Comparison of ENCODE assay signal across 11 cellular contexts in genomic region chr15:40398413-40398873, GRCh38. TPM values are rescaled to one million over a fixed set of nuclear protein-coding genes. Genes with fewer than 3 reads are reported as not detected.
DNase-seq lines count a peak whose midpoint lies in the region; ATAC-seq, FAIRE-seq and TF ChIP-seq lines count a peak whose summit lies in the region.
"Had no signal": no experiment of that assay in that cellular context is flagged by ENCODE, and none has a peak within 500 bp of the region (broad histone marks: within the 10 kb centered on the region; RNA-seq: fewer than 3 reads in every experiment).

No MANE protein-coding gene starts in this region.

- TF ChIP-seq POLR2A in GM12892 (IDR thresholded peaks at IDR 0.05; ENCODE audit: low read depth, low read length) = no peak

- H2BK12ac ChIP-seq in neuronal stem cell (ENCODE audit: low read length) = no peak overlapping the region

- no peak overlapping the region for H3K4ac ChIP-seq in neuronal stem cell (ENCODE audit: low read length)

- no CpG with 5 or more reads among the region's 4 CpGs for WGBS in neuronal stem cell (ENCODE audit: extremely low coverage in 2 of 2, insufficient read length in 2 of 2, insufficient replicate concordance in 1 of 2), 2 donors

- no peak overlapping the region for H2AK5ac ChIP-seq in neuronal stem cell (ENCODE audit: low read depth, low read length)

- H3K4me1 ChIP-seq in neuronal stem cell (ENCODE audit: control insufficient read depth in 2 of 2, insufficient read depth in 1 of 2, low read depth in 1 of 2, low read length in 2 of 2) = no peaks in the 10 kb centered on the region

- no peak overlapping the region for H3K4me2 ChIP-seq in neuronal stem cell (ENCODE audit: insufficient read depth, low read length, poor library complexity, severe bottlenecking)

- H3K23ac ChIP-seq in neuronal stem cell (ENCODE audit: low read depth, low read length, poor library complexity) = no peak overlapping the region

- no peak overlapping the region for H2BK120ac ChIP-seq in neuronal stem cell (ENCODE audit: low read depth, low read length)

- H3K14ac ChIP-seq in neuronal stem cell (ENCODE audit: low read length) = no peak overlapping the region

- peak; percentile 67 for ATAC-seq in GM21526 (IDR thresholded peaks at IDR 0.05; ENCODE audit: low FRiP score, unreplicated experiment)
- peak; percentile 41 for ATAC-seq in left lobe of liver
- ATAC-seq in GM19455 (IDR thresholded peaks at IDR 0.05; ENCODE audit: unreplicated experiment) = no peak

- H3K36me3 ChIP-seq in neuronal stem cell (replicated peaks in 1 of 2; ENCODE audit: control insufficient read depth in 2 of 2, insufficient read depth in 2 of 2, low read length in 2 of 2) = peaks cover 7 to 20% of the 10 kb centered on the region in 2 donors

- no peaks in the 10 kb centered on the region for H3K27me3 ChIP-seq in neuronal stem cell (ENCODE audit: control insufficient read depth in 3 of 3, insufficient read depth in 3 of 3, low read depth in 1 of 3, low read length in 3 of 3)

- H4K8ac ChIP-seq in neuronal stem cell (ENCODE audit: low read depth, low read length) = no peak overlapping the region

- no peak overlapping the region for H2BK15ac ChIP-seq in neuronal stem cell (ENCODE audit: low read length)

- H3K4me3 ChIP-seq in neuronal stem cell (ENCODE audit: low read length in 2 of 2) = no peak overlapping the region

- no peak overlapping the region for H3K27ac ChIP-seq in neuronal stem cell (replicated peaks; ENCODE audit: low read length)

- H3K9ac ChIP-seq in neuronal stem cell (ENCODE audit: low read depth, low read length, poor library complexity) = no peak overlapping the region

- no peaks in the 10 kb centered on the region for H3K9me3 ChIP-seq in neuronal stem cell (replicated peaks in 1 of 2; ENCODE audit: control insufficient read depth in 2 of 2, insufficient read depth in 1 of 2, low read depth in 1 of 2, low read length in 2 of 2)

- peak; percentile 79 for FAIRE-seq in GM12892 (lab: Jason Lieb, UNC)
- no peak for FAIRE-seq in D721Med (lab: Jason Lieb, UNC)
- FAIRE-seq: endothelial cell of umbilical vein, TTC549 had no signal

- no peak for TF ChIP-seq CTCF in D721Med (IDR thresholded peaks at IDR 0.05; ENCODE audit: insufficient read depth, missing control alignments)

- H2BK5ac ChIP-seq in neuronal stem cell (ENCODE audit: low read length) = no peak overlapping the region

- H4K91ac ChIP-seq in neuronal stem cell (ENCODE audit: low read depth, low read length, poor library complexity) = no peak overlapping the region

- no peaks in the 10 kb centered on the region for H3K79me1 ChIP-seq in neuronal stem cell (ENCODE audit: low read depth, low read length)

- no peak overlapping the region for H2AFZ ChIP-seq in neuronal stem cell (ENCODE audit: low read length)

- no peak overlapping the region for H3K18ac ChIP-seq in neuronal stem cell (ENCODE audit: low read length)

- no peak for DNase-seq in GM12892 (ENCODE audit: insufficient read length)
- DNase-seq in MV-4-11 (lab: John Stamatoyannopoulos, UW) = peak; percentile 95
- no peak for DNase-seq in left lobe of liver (ENCODE audit: low spot score)
- DNase-seq in NCI-H2171 treated with DMSO at 0.1 percent for 48 hours (lab: John Stamatoyannopoulos, UW) = no peak
- DNase-seq in neuronal stem cell (ENCODE audit: low spot score) = no peak
- no peak for DNase-seq in D721Med (ENCODE audit: insufficient read length, low spot score)

RNA-seq across cellular contexts. Expression of gene IVD, which starts 7.2 kb away (rescaled TPM):
- polyA plus RNA-seq in GM12892 (2012; ENCODE audit: missing spikeins) = 29.4 TPM
- total RNA-seq in left lobe of liver = 229 TPM
- 22.3 TPM for polyA plus RNA-seq in neuronal stem cell (2013, experiment 1 of 2)
- 23.4 TPM for polyA plus RNA-seq in neuronal stem cell (2013, experiment 2 of 2)

RNA-seq across cellular contexts. Expression of gene KNSTRN, which starts 15.9 kb away (rescaled TPM):
- 21.7 TPM for polyA plus RNA-seq in GM12892 (2012; ENCODE audit: missing spikeins)
- 9.2 TPM for total RNA-seq in left lobe of liver
- polyA plus RNA-seq in neuronal stem cell (2013, experiment 1 of 2) = 81.2 TPM
- 77.0 TPM for polyA plus RNA-seq in neuronal stem cell (2013, experiment 2 of 2)

RNA-seq across cellular contexts. Expression of gene DISP2, which starts 40.4 kb away (rescaled TPM):
- not detected for polyA plus RNA-seq in GM12892 (2012; ENCODE audit: missing spikeins)
- total RNA-seq in left lobe of liver = 0.25 TPM
- polyA plus RNA-seq in neuronal stem cell (2013, experiment 1 of 2) = 0.18 TPM
- 0.25 TPM for polyA plus RNA-seq in neuronal stem cell (2013, experiment 2 of 2)

RNA-seq across cellular contexts. Expression of gene BAHD1, which starts 42.3 kb away (rescaled TPM):
- polyA plus RNA-seq in GM12892 (2012; ENCODE audit: missing spikeins) = 11.7 TPM
- total RNA-seq in left lobe of liver = 12.8 TPM
- 13.7 TPM for polyA plus RNA-seq in neuronal stem cell (2013, experiment 1 of 2)
- polyA plus RNA-seq in neuronal stem cell (2013, experiment 2 of 2) = 14.1 TPM

RNA-seq across cellular contexts. Expression of gene PHGR1, which starts 47.6 kb away (rescaled TPM):
- polyA plus RNA-seq in GM12892 (2012; ENCODE audit: missing spikeins) = not detected
- not detected for total RNA-seq in left lobe of liver
- not detected for polyA plus RNA-seq in neuronal stem cell (2013, experiment 1 of 2)
- polyA plus RNA-seq in neuronal stem cell (2013, experiment 2 of 2) = not detected
- total RNA-seq: endothelial cell of umbilical vein, urinary bladder had no signal
- polyA plus RNA-seq: endothelial cell of umbilical vein had no signal
